ENCODE assay signal across 20 cellular contexts in the genomic region with DNA sequence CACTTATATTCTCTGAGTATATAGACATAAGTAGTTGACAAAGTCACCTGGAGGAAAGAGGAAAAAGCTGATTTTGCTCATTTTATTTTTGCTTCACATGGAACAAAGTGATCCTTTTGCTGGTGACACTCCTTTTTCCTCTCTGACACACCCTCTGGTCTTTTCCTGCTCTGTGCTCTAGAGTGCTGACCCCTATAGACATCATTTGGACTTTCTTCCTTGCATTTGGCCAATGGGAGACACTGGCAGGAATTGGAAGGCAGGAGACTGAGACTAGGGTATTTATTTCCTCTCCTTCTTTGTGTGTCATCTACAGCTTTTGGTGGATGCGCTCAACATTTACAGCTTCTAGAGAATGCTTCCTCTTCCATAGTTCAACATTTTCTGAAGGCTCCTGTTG.
"Had no signal": no experiment of that assay in that cellular context is flagged by ENCODE, and none has a peak within 500 bp of the region (broad histone marks: within the 10 kb centered on the region; RNA-seq: fewer than 3 reads in every experiment).

No MANE protein-coding gene starts in this region.

- H3K27me3 Mint-ChIP-seq: progenitor cell of endocrine pancreas had no signal

- H3K36me3 ChIP-seq: colonic mucosa, heart left ventricle, pancreas, stomach, thoracic aorta, transverse colon had no signal

- H3K4me1 ChIP-seq: colonic mucosa, heart left ventricle, pancreas, stomach, transverse colon had no signal

- H3K9me3 ChIP-seq: colonic mucosa, heart left ventricle, mucosa of descending colon, pancreas, stomach, thoracic aorta, transverse colon had no signal

- H3K4me3 Mint-ChIP-seq: natural killer cell, neural crest cell had no signal

- H3K27ac Mint-ChIP-seq: natural killer cell, progenitor cell of endocrine pancreas had no signal

- H3K27ac ChIP-seq: colonic mucosa, heart left ventricle, pancreas, stomach, thoracic aorta, transverse colon had no signal

- H3K4me3 ChIP-seq: colonic mucosa, heart left ventricle, mucosa of descending colon, pancreas, stomach, thoracic aorta, transverse colon had no signal

- H3K27me3 ChIP-seq: colonic mucosa, heart left ventricle, pancreas, stomach, transverse colon had no signal

- DNase-seq: colonic mucosa; effector CD4-positive, alpha-beta T cell; heart left ventricle; hippocampal formation; islet precursor cell; mammary epithelial cell; mucosa of descending colon; natural killer cell; occipital lobe; pancreas; right cardiac atrium; small intestine; stimulated activated CD4-positive, alpha-beta T cell treated with anti-CD3 and anti-CD28 coated beads, Interleukin-12 subunit alpha, Interleukin-12 subunit beta, amount 100 ng/mL, for 4 hours; stimulated activated naive CD4-positive, alpha-beta T cell; stomach; substantia nigra; transverse colon had no signal

- H3K4me1 Mint-ChIP-seq: natural killer cell, neural crest cell had no signal

- H3K9me3 Mint-ChIP-seq: neural crest cell had no signal
